8 cellular contexts compared by ENCODE assay signal in genomic region chr10:119315128-119316001, GRCh38.
DNase-seq lines count a peak whose midpoint lies in the region; ATAC-seq, FAIRE-seq and TF ChIP-seq lines count a peak whose summit lies in the region.

No MANE protein-coding gene starts in this region.

- H3K27ac ChIP-seq in HUES48 (ENCODE audit: low read depth, low read length) (peak overlapping the region; percentile 97), WERI-Rb-1 (no peak overlapping the region; the same call in 1 of the 2 replicates)

- H3K4me3 Mint-ChIP-seq in Caco-2 (ENCODE audit: unreplicated experiment), result no peak overlapping the region
- peak overlapping the region; percentile 62 for H3K4me3 Mint-ChIP-seq in activated B cell treated with CpG ODN at 0.5 μM for 24 hours
- peak overlapping the region; percentile 65 for H3K4me3 Mint-ChIP-seq in stimulated activated naive CD8-positive, alpha-beta T cell treated with anti-CD3 and anti-CD28 coated beads, Interleukin-15, Interleukin-2, amounts not matched to agents 100 ng/mL and 50 ng/mL, for 24 hours

- no peak for FAIRE-seq in bronchial epithelial cell (lab: Jason Lieb, UNC)

- TF ChIP-seq CTCF in Caco-2 (IDR thresholded peaks at IDR 0.05; ENCODE audit: insufficient read depth in 1 of 2, low read depth in 1 of 2, low read length in 1 of 2, severe bottlenecking in 1 of 2, unreplicated experiment in 1 of 2), result no peak
- no peak for TF ChIP-seq CTCF in activated B cell treated with CpG ODN at 0.5 μM for 24 hours (IDR thresholded peaks at IDR 0.05)
- TF ChIP-seq CTCF in bronchial epithelial cell (IDR thresholded peaks at IDR 0.05; ENCODE audit: insufficient read depth, low read length, severe bottlenecking), result no peak
- TF ChIP-seq CTCF in mucosa of descending colon (IDR thresholded peaks at IDR 0.05), result no peak
- no peak for TF ChIP-seq CTCF in WERI-Rb-1 (IDR thresholded peaks at IDR 0.05; ENCODE audit: low read depth, low read length)

- H3K27me3 ChIP-seq in Caco-2 (replicated peaks; ENCODE audit: control insufficient read depth, insufficient read depth, low read length), result no peaks in the 10 kb centered on the region
- H3K27me3 ChIP-seq in HUES48 (ENCODE audit: control insufficient read depth, insufficient read depth, low read length), result no peaks in the 10 kb centered on the region
- no peaks in the 10 kb centered on the region for H3K27me3 ChIP-seq in bronchial epithelial cell (ENCODE audit: control insufficient read depth, insufficient read depth, low read length)
- no peaks in the 10 kb centered on the region for H3K27me3 ChIP-seq in WERI-Rb-1 (ENCODE audit: insufficient read depth, low read depth, severe bottlenecking)

- POLR2A ChIA-PET in Caco-2 (lab: Charles Lee), result no interaction called here
- POLR2A ChIA-PET in activated B cell treated with CpG ODN at 0.5 μM for 24 hours (lab: Charles Lee), result interaction anchor here (0.6 to 3.7 kb wide), 4 partner anchors 9 to 108 kb away, joined by 3 to 17 read pairs (median 8); partner anchors contain the start of gene GRK5

- peak; percentile 56 to 66 for DNase-seq in Caco-2
- peak; percentile 41 for DNase-seq in activated B cell treated with CpG ODN at 0.5 μM for 24 hours
- DNase-seq in bronchial epithelial cell (ENCODE audit: low read depth), result peak; percentile 93
- peak in 1 of 3 donors; percentile 45 for DNase-seq in mucosa of descending colon
- no peak for DNase-seq in WERI-Rb-1

- H3K4me3 ChIP-seq in Caco-2 (ENCODE audit: low read depth, low read length) (no peak overlapping the region), HUES48 (ENCODE audit: low read depth, low read length) (no peak overlapping the region), bronchial epithelial cell (ENCODE audit: low read depth, low read length) (no peak overlapping the region), mucosa of descending colon (no peak overlapping the region), WERI-Rb-1 (ENCODE audit: low read depth, low read length) (no peak overlapping the region)

- H3K4me1 ChIP-seq in Caco-2, result peaks cover 51% of the 10 kb centered on the region
- H3K4me1 ChIP-seq in HUES48 (ENCODE audit: control insufficient read depth, insufficient read depth, low read length), result peaks cover 35% of the 10 kb centered on the region
- peaks cover 4% of the 10 kb centered on the region for H3K4me1 ChIP-seq in mucosa of descending colon (ENCODE audit: low read depth)

- no peak overlapping the region for H3K9ac ChIP-seq in HUES48 (ENCODE audit: low read depth, low read length)

- H3K36me3 ChIP-seq in Caco-2 (ENCODE audit: control insufficient read depth, insufficient read depth, low read length) (no peaks in the 10 kb centered on the region; the same call in 1 of the 2 replicates), HUES48 (ENCODE audit: control insufficient read depth, insufficient read depth, low read length) (no peaks in the 10 kb centered on the region), bronchial epithelial cell (ENCODE audit: control insufficient read depth, insufficient read depth, low read length) (no peaks in the 10 kb centered on the region), mucosa of descending colon (ENCODE audit: low read depth) (no peaks in the 10 kb centered on the region), WERI-Rb-1 (no peaks in the 10 kb centered on the region)

- no TSS peak for BruUV-seq in Caco-2 (replicated peaks; lab: Mats Ljungman, UMichigan)

- intact Hi-C loops in Caco-2 (cut with micrococcal nuclease; ENCODE audit: unreplicated experiment) (loop anchor here (2.0 to 10.0 kb wide), 4 partner anchors 25 to 108 kb away; partner anchors contain the start of gene GRK5), activated B cell treated with CpG ODN at 0.5 μM for 24 hours (cut with micrococcal nuclease) (loop anchor here (1.0 to 2.0 kb wide), 4 partner anchors 9 to 101 kb away; no protein-coding TSS in a partner anchor), mucosa of descending colon (cut with DNase I, micrococcal nuclease) (no loop called here)

- H3K36me3 Mint-ChIP-seq in Caco-2 (ENCODE audit: insufficient read depth, unreplicated experiment), result peaks cover 5% of the 10 kb centered on the region
- H3K36me3 Mint-ChIP-seq in activated B cell treated with CpG ODN at 0.5 μM for 24 hours (ENCODE audit: low read depth), result peaks cover 6% of the 10 kb centered on the region
- H3K36me3 Mint-ChIP-seq in stimulated activated naive CD8-positive, alpha-beta T cell treated with anti-CD3 and anti-CD28 coated beads, Interleukin-15, Interleukin-2, amounts not matched to agents 100 ng/mL and 50 ng/mL, for 24 hours (ENCODE audit: low read depth), result peaks cover 6% of the 10 kb centered on the region

- H3K9me3 ChIP-seq in Caco-2, result no peaks in the 10 kb centered on the region
- H3K9me3 ChIP-seq in HUES48 (ENCODE audit: control insufficient read depth, insufficient read depth, low read length), result no peaks in the 10 kb centered on the region
- H3K9me3 ChIP-seq in mucosa of descending colon, result no peaks in the 10 kb centered on the region
- H3K9me3 ChIP-seq in WERI-Rb-1 (ENCODE audit: severe bottlenecking), result no peaks in the 10 kb centered on the region

- peaks cover 10% of the 10 kb centered on the region for H3K9me3 Mint-ChIP-seq in Caco-2 (ENCODE audit: unreplicated experiment)
- H3K9me3 Mint-ChIP-seq in activated B cell treated with CpG ODN at 0.5 μM for 24 hours, result no peaks in the 10 kb centered on the region
- H3K9me3 Mint-ChIP-seq in stimulated activated naive CD8-positive, alpha-beta T cell treated with anti-CD3 and anti-CD28 coated beads, Interleukin-15, Interleukin-2, amounts not matched to agents 100 ng/mL and 50 ng/mL, for 24 hours, result peaks cover 5% of the 10 kb centered on the region

- CTCF ChIA-PET in Caco-2 (lab: Charles Lee) (interaction anchor here (1.0 kb wide), 1 partner anchor 116 kb away, joined by 3 read pairs; no protein-coding TSS in a partner anchor), activated B cell treated with CpG ODN at 0.5 μM for 24 hours (lab: Charles Lee) (interaction anchor here (0.9 to 1.1 kb wide), 2 partner anchors 108 to 116 kb away, joined by 3 read pairs; partner anchors contain the start of gene GRK5)

- H3K27ac Mint-ChIP-seq in Caco-2 (ENCODE audit: unreplicated experiment) (peak overlapping the region; percentile 97), activated B cell treated with CpG ODN at 0.5 μM for 24 hours (peak overlapping the region; percentile 88)
- peak overlapping the region; percentile 96 for H3K27ac Mint-ChIP-seq in stimulated activated naive CD8-positive, alpha-beta T cell treated with anti-CD3 and anti-CD28 coated beads, Interleukin-15, Interleukin-2, amounts not matched to agents 100 ng/mL and 50 ng/mL, for 24 hours

- peaks cover 48% of the 10 kb centered on the region for H3K4me1 Mint-ChIP-seq in Caco-2 (ENCODE audit: low read depth, unreplicated experiment)
- peaks cover 93% of the 10 kb centered on the region for H3K4me1 Mint-ChIP-seq in activated B cell treated with CpG ODN at 0.5 μM for 24 hours
- H3K4me1 Mint-ChIP-seq in stimulated activated naive CD8-positive, alpha-beta T cell treated with anti-CD3 and anti-CD28 coated beads, Interleukin-15, Interleukin-2, amounts not matched to agents 100 ng/mL and 50 ng/mL, for 24 hours (ENCODE audit: low read depth), result peaks cover 77% of the 10 kb centered on the region

- no peaks in the 10 kb centered on the region for H3K27me3 Mint-ChIP-seq in Caco-2 (ENCODE audit: insufficient read depth, unreplicated experiment)
- no peaks in the 10 kb centered on the region for H3K27me3 Mint-ChIP-seq in activated B cell treated with CpG ODN at 0.5 μM for 24 hours
- peaks cover 18% of the 10 kb centered on the region for H3K27me3 Mint-ChIP-seq in stimulated activated naive CD8-positive, alpha-beta T cell treated with anti-CD3 and anti-CD28 coated beads, Interleukin-15, Interleukin-2, amounts not matched to agents 100 ng/mL and 50 ng/mL, for 24 hours

- ATAC-seq in GM21423 (IDR thresholded peaks at IDR 0.05; ENCODE audit: unreplicated experiment), result peak; percentile 38
- peak; percentile 51 for ATAC-seq in activated B cell treated with CpG ODN at 0.5 μM for 24 hours (ENCODE audit: low read depth)
- peak; percentile 47 for ATAC-seq in mucosa of descending colon

Comparison
In these comparisons a context has a peak if more than half of its experiments do, and no peak if none do; other contexts are left out.
1. intact Hi-C loops: an anchor here in Caco-2 (2.0 to 10.0 kb wide) and activated B cell treated with CpG ODN at 0.5 μM for 24 hours (1.0 to 2.0 kb wide); none called in mucosa of descending colon.